In genomic region chr9:120869360-120869687, GRCh38 we compare ENCODE assay signal across 8 cellular contexts. TPM values are rescaled to one million over a fixed set of nuclear protein-coding genes. Genes with fewer than 3 reads are reported as not detected.
DNase-seq lines count a peak whose midpoint lies in the region; ATAC-seq and TF ChIP-seq lines count a peak whose summit lies in the region.

No MANE protein-coding gene starts in this region.

- no peak for ATAC-seq in psoas muscle
- ATAC-seq in HG02678 (IDR thresholded peaks at IDR 0.05; ENCODE audit: unreplicated experiment): no peak

- no peaks in the 10 kb centered on the region for H3K9me3 ChIP-seq in psoas muscle

- DNase-seq in GM12864 (ENCODE audit: low read depth) (no peak), fibroblast of the aortic adventitia (ENCODE audit: low read depth) (no peak), psoas muscle (no peak), HUDEP-2 (lab: John Stamatoyannopoulos, UW; ENCODE audit: unreplicated experiment in 76 of 76) (no peak), HuH-7 (ENCODE audit: low spot score) (no peak)
- DNase-seq in stimulated activated CD4-positive, alpha-beta T cell treated with anti-CD3 and anti-CD28 coated beads, Interleukin-4, amount 100 ng/mL, for 24 hours: no peak

- no peaks in the 10 kb centered on the region for H3K27me3 ChIP-seq in psoas muscle (ENCODE audit: insufficient read depth in 3 of 3, low read length in 2 of 3)

- WGBS in psoas muscle, 3 donors: 24 to 31% (median 27%) methylated on average over 10 of the region's 10 CpGs

- TF ChIP-seq CTCF in GM12864 (IDR thresholded peaks at IDR 0.05; ENCODE audit: low read depth, low read length, missing control alignments) (no peak), VCaP (conservative IDR thresholded peaks at IDR 0.05) (peak; percentile 35), fibroblast of the aortic adventitia (IDR thresholded peaks at IDR 0.05; ENCODE audit: insufficient read depth, low read length) (no peak), psoas muscle (IDR thresholded peaks at IDR 0.05) (no peak)

- H3K4me3 ChIP-seq in GM12864 (ENCODE audit: low read depth, low read length) (peak overlapping the region; percentile 57), fibroblast of the aortic adventitia (ENCODE audit: low read depth, low read length) (peak overlapping the region; percentile 66), psoas muscle (peak overlapping the region; percentile 71)

- H3K27ac ChIP-seq in VCaP (peak overlapping the region; percentile 76), psoas muscle (peak overlapping the region; percentile 73)

- intact Hi-C loops in psoas muscle (cut with DNase I): loop anchor here in 1 of 2 donors (10.0 kb wide), 1 partner anchor 185 kb away; the partner anchor contains the start of gene C5

- no peaks in the 10 kb centered on the region for H3K4me1 ChIP-seq in psoas muscle

- H3K36me3 ChIP-seq in psoas muscle (ENCODE audit: insufficient read depth in 1 of 2, low read depth in 1 of 2): peaks cover 0 to under 1% of the 10 kb centered on the region in 2 donors

RNA-seq across cellular contexts. Expression of gene PHF19, which starts 7.7 kb away (rescaled TPM):
- total RNA-seq in fibroblast of the aortic adventitia (ENCODE audit: low replicate concordance) (10.2 and 55.7 TPM in 2 replicates), psoas muscle (10 to 100 TPM in 2 of 4 donors, 1 to 10 TPM in 2; 6.8 to 14.8 (median 9.8) TPM)
- 10 to 100 TPM in 2 of 3 donors, 1 to 10 TPM in 1; 8.2 to 12.3 (median 12.2) TPM for polyA plus RNA-seq in psoas muscle

RNA-seq across cellular contexts. Expression of gene PSMD5, which starts 26.6 kb away (rescaled TPM):
- total RNA-seq in fibroblast of the aortic adventitia (ENCODE audit: low replicate concordance): 16.6 and 49.4 TPM in 2 replicates
- 10 to 100 TPM in 3 of 4 donors, 1 to 10 TPM in 1; 7.6 to 15.7 (median 15.0) TPM for total RNA-seq in psoas muscle
- 1 to 10 TPM; 6.2 to 8.9 (median 8.9) TPM for polyA plus RNA-seq in psoas muscle

RNA-seq across cellular contexts. Expression of gene TRAF1, which starts 57.3 kb away (rescaled TPM):
- 1.8 and 8.5 TPM in 2 replicates for total RNA-seq in fibroblast of the aortic adventitia (ENCODE audit: low replicate concordance)
- total RNA-seq in psoas muscle: 1 to 10 TPM in 2 of 4 donors, under 1 TPM in 2; 0.73 to 2.0 (median 0.99) TPM
- 1 to 10 TPM in 1 of 3 donors, under 1 TPM in 2; 0.55 to 1.3 (median 0.95) TPM for polyA plus RNA-seq in psoas muscle
